Comparison of ENCODE assay signal across 15 cellular contexts in genomic region chr7:40571796-40572195, GRCh38.
DNase-seq lines count a peak whose midpoint lies in the region; ATAC-seq, FAIRE-seq and TF ChIP-seq lines count a peak whose summit lies in the region.
"Had no signal": no experiment of that assay in that cellular context is flagged by ENCODE, and none has a peak within 500 bp of the region (broad histone marks: within the 10 kb centered on the region; RNA-seq: fewer than 3 reads in every experiment).

No MANE protein-coding gene starts in this region.

- peaks cover 2% of the 10 kb centered on the region for H3K9me3 ChIP-seq in mesenchymal stem cell (ENCODE audit: control insufficient read depth, low read length)
- H3K9me3 ChIP-seq: BE2C, esophagus muscularis mucosa had no signal

- peak overlapping the region; percentile 34 for H4K91ac ChIP-seq in mesenchymal stem cell (ENCODE audit: low read length)

- H2BK5ac ChIP-seq in mesenchymal stem cell (ENCODE audit: low read depth, low read length, poor library complexity, severe bottlenecking), result no peak overlapping the region

- H3K36me3 ChIP-seq in BJ (ENCODE audit: control insufficient read depth, insufficient read depth, low read length), result no peaks in the 10 kb centered on the region
- no peaks in the 10 kb centered on the region for H3K36me3 ChIP-seq in bronchial epithelial cell (ENCODE audit: control insufficient read depth, insufficient read depth, low read length)
- no peaks in the 10 kb centered on the region for H3K36me3 ChIP-seq in mesenchymal stem cell (ENCODE audit: control insufficient read depth in 1 of 2, insufficient read depth in 2 of 2, low read depth in 1 of 2, low read length in 2 of 2)
- H3K36me3 ChIP-seq: BE2C, esophagus muscularis mucosa had no signal

- no peak overlapping the region for H2BK15ac ChIP-seq in mesenchymal stem cell (ENCODE audit: low read depth, poor library complexity, severe bottlenecking)

- H3K79me1 ChIP-seq in mesenchymal stem cell (replicated peaks; ENCODE audit: low read length, poor library complexity, severe bottlenecking), result no peaks in the 10 kb centered on the region

- H3K27me3 ChIP-seq in BJ (ENCODE audit: control insufficient read depth, insufficient read depth, low read length), result no peaks in the 10 kb centered on the region
- no peaks in the 10 kb centered on the region for H3K27me3 ChIP-seq in bronchial epithelial cell (ENCODE audit: control insufficient read depth, insufficient read depth, low read length)
- H3K27me3 ChIP-seq in mesenchymal stem cell (ENCODE audit: control insufficient read depth in 1 of 2, insufficient read depth in 1 of 2, low read length in 2 of 2), result peaks cover 0 to 13% of the 10 kb centered on the region in 2 experiments
- H3K27me3 ChIP-seq: BE2C, esophagus muscularis mucosa had no signal

- no peak overlapping the region for H3K27ac Mint-ChIP-seq in stimulated activated effector memory CD8-positive, alpha-beta T cell treated with anti-CD3 and anti-CD28 coated beads, Interleukin-12 subunit alpha, Interleukin-12 subunit beta, amount 100 ng/mL, for 72 hours
- H3K27ac Mint-ChIP-seq: activated naive CD8-positive, alpha-beta T cell treated with anti-CD3 and anti-CD28 coated beads for 36 hours; dendritic cell treated with granulocyte-macrophage colony-stimulating factor and Interleukin-4, amounts not matched to agents 40 ng/mL and 50 ng/mL, for 4 days; stimulated activated naive CD8-positive, alpha-beta T cell treated with anti-CD3 and anti-CD28 coated beads, Interleukin-15, Interleukin-2, amounts not matched to agents 100 ng/mL and 50 ng/mL, for 24 hours had no signal

- no peak for TF ChIP-seq POLR2A in GM18505 (IDR thresholded peaks at IDR 0.05; ENCODE audit: borderline replicate concordance, extremely low read depth, insufficient read depth, insufficient read length)

- no peak overlapping the region for H3K9ac ChIP-seq in mesenchymal stem cell (ENCODE audit: low read length)

- H3K4ac ChIP-seq in mesenchymal stem cell (ENCODE audit: low read depth in 1 of 2, low read length in 2 of 2), result no peak overlapping the region

- H2BK120ac ChIP-seq in mesenchymal stem cell (ENCODE audit: low read depth, low read length), result no peak overlapping the region

- H3K23ac ChIP-seq in mesenchymal stem cell (ENCODE audit: low read length in 2 of 2), result no peak overlapping the region

- H2AFZ ChIP-seq in mesenchymal stem cell (ENCODE audit: low read depth, low read length), result no peak overlapping the region

- H3K27ac ChIP-seq in mesenchymal stem cell (ENCODE audit: low read length, poor library complexity, severe bottlenecking), result peak overlapping the region; percentile 67

- H2BK12ac ChIP-seq in mesenchymal stem cell (ENCODE audit: low read length in 2 of 2), result peak overlapping the region in 1 of 2 experiments; percentile 29

- CTCF ChIA-PET in BJ (lab: Yijun Ruan, JAX), result interaction anchor here (0.7 to 1.6 kb wide), 2 partner anchors 27 to 29 kb away, joined by 4 to 7 read pairs; no protein-coding TSS in a partner anchor

- TF ChIP-seq CTCF in BJ (IDR thresholded peaks at IDR 0.05; ENCODE audit: insufficient read depth, low read depth, low read length), result no peak
- TF ChIP-seq CTCF in bronchial epithelial cell (IDR thresholded peaks at IDR 0.05; ENCODE audit: insufficient read depth, low read length, severe bottlenecking), result no peak

- peak overlapping the region; percentile 4 for H3K4me2 ChIP-seq in mesenchymal stem cell (ENCODE audit: low read length, poor library complexity, severe bottlenecking)

- peaks cover 4% of the 10 kb centered on the region for H3K4me1 ChIP-seq in mesenchymal stem cell (ENCODE audit: control insufficient read depth, insufficient read depth, low read depth, low read length)

- H3K14ac ChIP-seq in mesenchymal stem cell (ENCODE audit: low read length in 2 of 2), result no peak overlapping the region

- no peaks in the 10 kb centered on the region for H3K4me1 Mint-ChIP-seq in stimulated activated effector memory CD8-positive, alpha-beta T cell treated with anti-CD3 and anti-CD28 coated beads, Interleukin-12 subunit alpha, Interleukin-12 subunit beta, amount 100 ng/mL, for 72 hours
- H3K4me1 Mint-ChIP-seq: activated naive CD8-positive, alpha-beta T cell treated with anti-CD3 and anti-CD28 coated beads for 36 hours had no signal

- no peak overlapping the region for H2AK5ac ChIP-seq in mesenchymal stem cell (ENCODE audit: low read length, severe bottlenecking)

- H3K36me3 Mint-ChIP-seq in stimulated activated effector memory CD8-positive, alpha-beta T cell treated with anti-CD3 and anti-CD28 coated beads, Interleukin-12 subunit alpha, Interleukin-12 subunit beta, amount 100 ng/mL, for 72 hours, result no peaks in the 10 kb centered on the region
- H3K36me3 Mint-ChIP-seq: activated naive CD8-positive, alpha-beta T cell treated with anti-CD3 and anti-CD28 coated beads for 36 hours had no signal

- H3K4me3 Mint-ChIP-seq in stimulated activated effector memory CD8-positive, alpha-beta T cell treated with anti-CD3 and anti-CD28 coated beads, Interleukin-12 subunit alpha, Interleukin-12 subunit beta, amount 100 ng/mL, for 72 hours, result no peak overlapping the region
- H3K4me3 Mint-ChIP-seq: activated naive CD8-positive, alpha-beta T cell treated with anti-CD3 and anti-CD28 coated beads for 36 hours; dendritic cell treated with granulocyte-macrophage colony-stimulating factor and Interleukin-4, amounts not matched to agents 40 ng/mL and 50 ng/mL, for 4 days; stimulated activated naive CD8-positive, alpha-beta T cell treated with anti-CD3 and anti-CD28 coated beads, Interleukin-15, Interleukin-2, amounts not matched to agents 100 ng/mL and 50 ng/mL, for 24 hours had no signal

- H3K4me3 ChIP-seq in BJ (ENCODE audit: low read depth, low read length) (no peak overlapping the region), bronchial epithelial cell (ENCODE audit: low read depth, low read length) (no peak overlapping the region), mesenchymal stem cell (ENCODE audit: insufficient read depth in 1 of 2, low read depth in 1 of 2, low read length in 2 of 2) (no peak overlapping the region)
- H3K4me3 ChIP-seq: esophagus muscularis mucosa had no signal

- peak; percentile 85 for FAIRE-seq in HTR-8/SVneo (lab: Jason Lieb, UNC)
- no peak for FAIRE-seq in bronchial epithelial cell (lab: Jason Lieb, UNC)

- H3K18ac ChIP-seq in mesenchymal stem cell (ENCODE audit: low read depth in 1 of 2, low read length in 2 of 2), result peak overlapping the region; percentile 31 to 77

- peak overlapping the region; percentile 80 for H4K8ac ChIP-seq in mesenchymal stem cell (ENCODE audit: low read length)

- POLR2A ChIA-PET in BJ (lab: Charles Lee), result no interaction called here

- 1% methylated on average over 5 of the region's 5 CpGs for WGBS in mesenchymal stem cell

- peak; percentile 97 for DNase-seq in BJ (ENCODE audit: low read depth)
- DNase-seq in HTR-8/SVneo (ENCODE audit: insufficient read length, low spot score), result peak; percentile 35
- peak; percentile 4 for DNase-seq in bronchial epithelial cell (ENCODE audit: low read depth)
- peak; percentile 84 for DNase-seq in mesenchymal stem cell
- no peak for DNase-seq in hippocampal formation (lab: John Stamatoyannopoulos, UW)
- DNase-seq in GOT3 (lab: John Stamatoyannopoulos, UW), result no peak
- no peak for DNase-seq in stimulated activated effector memory CD8-positive, alpha-beta T cell treated with anti-CD3 and anti-CD28 coated beads, Interleukin-12 subunit alpha, Interleukin-12 subunit beta, amount 100 ng/mL, for 72 hours (ENCODE audit: low spot score in 2 of 2)
- DNase-seq: activated CD8-positive, alpha-beta memory T cell treated with anti-CD3 and anti-CD28 coated beads, Interleukin-2, amount 50 U/mL, for 48 hours; activated naive CD8-positive, alpha-beta T cell treated with anti-CD3 and anti-CD28 coated beads for 36 hours; BE2C; NCI-H2171 treated with DMSO at 0.1 percent for 48 hours had no signal

- H3K9me3 Mint-ChIP-seq in stimulated activated effector memory CD8-positive, alpha-beta T cell treated with anti-CD3 and anti-CD28 coated beads, Interleukin-12 subunit alpha, Interleukin-12 subunit beta, amount 100 ng/mL, for 72 hours, result peaks cover 19% of the 10 kb centered on the region
- H3K9me3 Mint-ChIP-seq: activated naive CD8-positive, alpha-beta T cell treated with anti-CD3 and anti-CD28 coated beads for 36 hours; stimulated activated naive CD8-positive, alpha-beta T cell treated with anti-CD3 and anti-CD28 coated beads, Interleukin-15, Interleukin-2, amounts not matched to agents 100 ng/mL and 50 ng/mL, for 24 hours had no signal

- ATAC-seq in GM18505 (IDR thresholded peaks at IDR 0.05; ENCODE audit: unreplicated experiment), result no peak
- ATAC-seq in stimulated activated effector memory CD8-positive, alpha-beta T cell treated with anti-CD3 and anti-CD28 coated beads, Interleukin-12 subunit alpha, Interleukin-12 subunit beta, amount 100 ng/mL, for 72 hours, result no peak

Comparison
In these comparisons a context has a peak if more than half of its experiments do, and no peak if none do; other contexts are left out.
1. DNase-seq: peak in BJ (single experiment), HTR-8/SVneo (single experiment), bronchial epithelial cell (single experiment) and mesenchymal stem cell (single experiment); none in hippocampal formation (0 of 2), GOT3 (single experiment) and stimulated activated effector memory CD8-positive, alpha-beta T cell treated with anti-CD3 and anti-CD28 coated beads, Interleukin-12 subunit alpha, Interleukin-12 subunit beta, amount 100 ng/mL, for 72 hours (0 of 2).